In the genomic region with DNA sequence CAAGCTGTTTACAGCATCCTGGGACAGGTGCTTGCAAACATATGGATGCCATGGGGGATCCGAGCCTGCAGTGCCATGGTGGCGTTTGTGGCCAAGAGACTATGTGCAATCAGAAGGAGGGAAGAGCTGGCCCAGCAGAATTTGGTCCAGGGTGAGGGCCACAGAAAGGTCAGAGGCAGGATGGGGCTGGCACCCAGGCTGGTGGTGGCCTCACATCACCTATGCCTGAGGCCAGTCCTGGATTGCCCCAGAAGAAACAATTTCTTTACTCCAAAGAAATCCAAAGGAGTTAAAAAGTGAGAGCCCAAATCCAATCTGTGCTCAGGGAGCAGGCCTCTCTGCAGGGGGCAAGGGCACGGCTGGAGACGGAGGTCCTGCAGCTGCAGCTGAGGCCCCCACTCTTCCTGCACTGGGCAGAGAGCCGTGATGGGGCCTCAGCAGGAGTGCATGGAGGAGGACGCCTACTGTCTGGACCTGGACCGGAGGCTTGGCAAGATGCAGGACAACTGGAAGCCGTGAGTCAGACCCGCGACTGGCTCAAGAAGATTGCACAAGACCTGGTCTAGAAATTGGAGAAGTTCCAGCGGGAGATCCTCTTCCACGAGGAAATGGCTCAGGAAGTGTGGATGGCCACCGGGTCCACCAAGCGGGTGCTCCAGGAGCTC, we compare ENCODE assay signal across 16 cellular contexts.
DNase-seq lines count a peak whose midpoint lies in the region; ATAC-seq and TF ChIP-seq lines count a peak whose summit lies in the region.
"Had no signal": no experiment of that assay in that cellular context is flagged by ENCODE, and none has a peak within 500 bp of the region (broad histone marks: within the 10 kb centered on the region; RNA-seq: fewer than 3 reads in every experiment).

No MANE protein-coding gene starts in this region.

- H3K9me3 Mint-ChIP-seq in glutamatergic neuron (ENCODE audit: unreplicated experiment) = no peaks in the 10 kb centered on the region
- H3K9me3 Mint-ChIP-seq: activated CD4-positive, alpha-beta memory T cell treated with anti-CD3 and anti-CD28 coated beads for 36 hours; effector memory CD8-positive, alpha-beta T cell; stimulated activated naive CD8-positive, alpha-beta T cell treated with anti-CD3 and anti-CD28 coated beads, Interleukin-15, Interleukin-2, amounts not matched to agents 100 ng/mL and 50 ng/mL, for 24 hours had no signal

- H4K12ac ChIP-seq in trophoblast cell (ENCODE audit: low read depth, low read length) = no peak overlapping the region

- H3K36me3 ChIP-seq in trophoblast cell (ENCODE audit: control insufficient read depth in 1 of 2, insufficient read depth in 2 of 2, low read length in 2 of 2) = peaks cover 0 to 1% of the 10 kb centered on the region in 2 experiments
- H3K36me3 ChIP-seq: ascending aorta had no signal

- TF ChIP-seq CTCF in glutamatergic neuron (IDR thresholded peaks at IDR 0.05; ENCODE audit: partially characterized antibody, unreplicated experiment) (no peak), GM13977 (IDR thresholded peaks at IDR 0.05; ENCODE audit: extremely low read depth, insufficient read depth, missing control alignments) (no peak)

- no peak overlapping the region for H3K18ac ChIP-seq in trophoblast cell (ENCODE audit: low read length)

- peaks cover 7% of the 10 kb centered on the region for H3K4me1 Mint-ChIP-seq in glutamatergic neuron (ENCODE audit: low read depth, unreplicated experiment)
- H3K4me1 Mint-ChIP-seq: naive thymus-derived CD4-positive, alpha-beta T cell had no signal

- no peak overlapping the region for H3K4me3 Mint-ChIP-seq in glutamatergic neuron (ENCODE audit: unreplicated experiment)
- H3K4me3 Mint-ChIP-seq: activated CD4-positive, alpha-beta memory T cell treated with anti-CD3 and anti-CD28 coated beads for 36 hours; effector memory CD8-positive, alpha-beta T cell; naive thymus-derived CD4-positive, alpha-beta T cell; stimulated activated naive CD8-positive, alpha-beta T cell treated with anti-CD3 and anti-CD28 coated beads, Interleukin-15, Interleukin-2, amounts not matched to agents 100 ng/mL and 50 ng/mL, for 24 hours had no signal

- no peak overlapping the region for H2AFZ ChIP-seq in trophoblast cell (ENCODE audit: insufficient read depth, low read length, poor library complexity)

- no peak for ATAC-seq in left lobe of liver
- no peak for ATAC-seq in GM18519 (IDR thresholded peaks at IDR 0.05; ENCODE audit: low FRiP score, unreplicated experiment)
- ATAC-seq: effector memory CD8-positive, alpha-beta T cell; naive thymus-derived CD4-positive, alpha-beta T cell had no signal

- no peaks in the 10 kb centered on the region for H3K9me3 ChIP-seq in trophoblast cell (ENCODE audit: insufficient read depth, low read depth, low read length)
- H3K9me3 ChIP-seq: ascending aorta, Caco-2 had no signal

- no peak overlapping the region for H4K91ac ChIP-seq in trophoblast cell (ENCODE audit: low read depth, low read length)

- H2BK12ac ChIP-seq in trophoblast cell (ENCODE audit: low read length) = no peak overlapping the region

- H3K36me3 Mint-ChIP-seq in glutamatergic neuron (ENCODE audit: unreplicated experiment) = peaks cover 4% of the 10 kb centered on the region
- H3K36me3 Mint-ChIP-seq: activated CD4-positive, alpha-beta memory T cell treated with anti-CD3 and anti-CD28 coated beads for 36 hours; naive thymus-derived CD4-positive, alpha-beta T cell had no signal

- no peak overlapping the region for H3K14ac ChIP-seq in trophoblast cell (ENCODE audit: low read length)

- no peak overlapping the region for H3K23ac ChIP-seq in trophoblast cell (ENCODE audit: low read length)

- no peak overlapping the region for H3K4me2 ChIP-seq in trophoblast cell (ENCODE audit: low read length)

- no peak overlapping the region for H2BK120ac ChIP-seq in trophoblast cell (ENCODE audit: insufficient read depth, low read length, poor library complexity)

- H2BK5ac ChIP-seq in trophoblast cell (ENCODE audit: low read depth, low read length, poor library complexity) = no peak overlapping the region

- no peaks in the 10 kb centered on the region for H3K27me3 Mint-ChIP-seq in glutamatergic neuron (ENCODE audit: unreplicated experiment)
- H3K27me3 Mint-ChIP-seq: stimulated activated naive CD8-positive, alpha-beta T cell treated with anti-CD3 and anti-CD28 coated beads, Interleukin-15, Interleukin-2, amounts not matched to agents 100 ng/mL and 50 ng/mL, for 24 hours had no signal

- H3K9ac ChIP-seq in trophoblast cell (ENCODE audit: low read length) = no peak overlapping the region

- H3K79me2 ChIP-seq in trophoblast cell (ENCODE audit: control insufficient read depth, insufficient read depth, low read length, poor library complexity) = no peaks in the 10 kb centered on the region

- H2AK5ac ChIP-seq in trophoblast cell (ENCODE audit: low read length) = no peak overlapping the region

- H3K27me3 ChIP-seq in trophoblast cell (ENCODE audit: insufficient read depth, low read length) = no peaks in the 10 kb centered on the region
- H3K27me3 ChIP-seq: ascending aorta had no signal

- no peaks in the 10 kb centered on the region for H3K4me1 ChIP-seq in trophoblast cell (ENCODE audit: control insufficient read depth in 1 of 2, insufficient read depth in 2 of 2, low read length in 2 of 2)
- H3K4me1 ChIP-seq: ascending aorta, Caco-2 had no signal

- in situ Hi-C loops in GM13977 (cut with MboI; ENCODE audit: low pct_unique_long_range_greater_than_20kb, low sequenced_read_pairs, unreplicated experiment) = no loop called here

- no peak overlapping the region for H4K8ac ChIP-seq in trophoblast cell (ENCODE audit: low read depth, low read length)

- H3K4me3 ChIP-seq in trophoblast cell (ENCODE audit: low read depth, low read length) = no peak overlapping the region
- H3K4me3 ChIP-seq: ascending aorta had no signal

- no CpG with 5 or more reads among the region's 14 CpGs for WGBS in trophoblast cell (ENCODE audit: extremely low coverage, insufficient coverage, insufficient read length)

- H3K27ac Mint-ChIP-seq in glutamatergic neuron (ENCODE audit: unreplicated experiment) = peak overlapping the region; percentile 22
- H3K27ac Mint-ChIP-seq: activated CD4-positive, alpha-beta memory T cell treated with anti-CD3 and anti-CD28 coated beads for 36 hours; effector memory CD8-positive, alpha-beta T cell; naive thymus-derived CD4-positive, alpha-beta T cell; stimulated activated naive CD8-positive, alpha-beta T cell treated with anti-CD3 and anti-CD28 coated beads, Interleukin-15, Interleukin-2, amounts not matched to agents 100 ng/mL and 50 ng/mL, for 24 hours had no signal

- H3K27ac ChIP-seq in trophoblast cell (ENCODE audit: low read depth, low read length) = no peak overlapping the region
- H3K27ac ChIP-seq: ascending aorta had no signal

- DNase-seq in AG20443 (ENCODE audit: low spot score) = peak; percentile 28
- peak; percentile 42 for DNase-seq in T1000 (lab: John Stamatoyannopoulos, UW)
- DNase-seq in glutamatergic neuron = no peak
- DNase-seq in trophoblast cell = peak in 1 of 2 donors; percentile 27
- DNase-seq in NCI-H1417 (lab: John Stamatoyannopoulos, UW) = no peak
- no peak for DNase-seq in GM13977 (ENCODE audit: low spot score)
- DNase-seq in left lobe of liver (ENCODE audit: low spot score) = no peak
- DNase-seq: activated CD4-positive, alpha-beta memory T cell treated with anti-CD3 and anti-CD28 coated beads for 36 hours; activated effector memory CD4-positive, alpha-beta T cell treated with Interleukin-2 at 50 U/mL for 16 hours; Caco-2; effector memory CD8-positive, alpha-beta T cell; HCEC 1CT; naive thymus-derived CD4-positive, alpha-beta T cell had no signal

- H3K4ac ChIP-seq in trophoblast cell (ENCODE audit: low read depth, low read length) = peak overlapping the region; percentile 10

- H3K79me1 ChIP-seq in trophoblast cell (ENCODE audit: low read length) = no peaks in the 10 kb centered on the region

Comparison
In these comparisons a context has a peak if more than half of its experiments do, and no peak if none do; other contexts are left out.
1. DNase-seq: peak in AG20443 (single experiment) and T1000 (single experiment); none in glutamatergic neuron (single experiment), NCI-H1417 (0 of 3), GM13977 (single experiment) and left lobe of liver (single experiment).